2 cellular contexts compared by ENCODE assay signal in genomic region chr5:180235077-180235476, GRCh38.
TF ChIP-seq lines count a peak whose summit lies in the region.

No MANE protein-coding gene starts in this region.

TF ChIP-seq in liver, 16 proteins besides CTCF, POLR2A, EP300 and RAD21 (continued from another document):
- TF ChIP-seq REST (IDR thresholded peaks at IDR 0.05) (no peak), YY1 (IDR thresholded peaks at IDR 0.05) (no peak), HNF4A (conservative IDR thresholded peaks at IDR 0.05) (no peak), TAF1 (conservative IDR thresholded peaks at IDR 0.05) (no peak), FOXA2 (IDR thresholded peaks at IDR 0.05) (no peak), JUND (IDR thresholded peaks at IDR 0.05) (no peak), NR2F2 (IDR thresholded peaks at IDR 0.05) (no peak), SP1 (IDR thresholded peaks at IDR 0.05) (no peak), MAX (IDR thresholded peaks at IDR 0.05) (no peak), GABPA (IDR thresholded peaks at IDR 0.05 in 1 of 2, conservative IDR thresholded peaks at IDR 0.05 in 1 of 2) (no peak), EGR1 (IDR thresholded peaks at IDR 0.05; ENCODE audit: low read depth in 2 of 2) (no peak), HNF4G (IDR thresholded peaks at IDR 0.05) (no peak), FOXA1 (IDR thresholded peaks at IDR 0.05) (no peak)
- TF ChIP-seq, protein P1, sequence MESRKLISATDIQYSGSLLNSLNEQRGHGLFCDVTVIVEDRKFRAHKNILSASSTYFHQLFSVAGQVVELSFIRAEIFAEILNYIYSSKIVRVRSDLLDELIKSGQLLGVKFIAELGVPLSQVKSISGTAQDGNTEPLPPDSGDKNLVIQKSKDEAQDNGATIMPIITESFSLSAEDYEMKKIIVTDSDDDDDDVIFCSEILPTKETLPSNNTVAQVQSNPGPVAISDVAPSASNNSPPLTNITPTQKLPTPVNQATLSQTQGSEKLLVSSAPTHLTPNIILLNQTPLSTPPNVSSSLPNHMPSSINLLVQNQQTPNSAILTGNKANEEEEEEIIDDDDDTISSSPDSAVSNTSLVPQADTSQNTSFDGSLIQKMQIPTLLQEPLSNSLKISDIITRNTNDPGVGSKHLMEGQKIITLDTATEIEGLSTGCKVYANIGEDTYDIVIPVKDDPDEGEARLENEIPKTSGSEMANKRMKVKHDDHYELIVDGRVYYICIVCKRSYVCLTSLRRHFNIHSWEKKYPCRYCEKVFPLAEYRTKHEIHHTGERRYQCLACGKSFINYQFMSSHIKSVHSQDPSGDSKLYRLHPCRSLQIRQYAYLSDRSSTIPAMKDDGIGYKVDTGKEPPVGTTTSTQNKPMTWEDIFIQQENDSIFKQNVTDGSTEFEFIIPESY (IDR thresholded peaks at IDR 0.05), result no peak

TF ChIP-seq in SK-N-SH treated with all-trans-retinoic acid at 6 μM for 48 hours, 23 proteins besides CTCF, POLR2A, EP300 and RAD21 (continued from another document):
- TF ChIP-seq, protein P2, sequence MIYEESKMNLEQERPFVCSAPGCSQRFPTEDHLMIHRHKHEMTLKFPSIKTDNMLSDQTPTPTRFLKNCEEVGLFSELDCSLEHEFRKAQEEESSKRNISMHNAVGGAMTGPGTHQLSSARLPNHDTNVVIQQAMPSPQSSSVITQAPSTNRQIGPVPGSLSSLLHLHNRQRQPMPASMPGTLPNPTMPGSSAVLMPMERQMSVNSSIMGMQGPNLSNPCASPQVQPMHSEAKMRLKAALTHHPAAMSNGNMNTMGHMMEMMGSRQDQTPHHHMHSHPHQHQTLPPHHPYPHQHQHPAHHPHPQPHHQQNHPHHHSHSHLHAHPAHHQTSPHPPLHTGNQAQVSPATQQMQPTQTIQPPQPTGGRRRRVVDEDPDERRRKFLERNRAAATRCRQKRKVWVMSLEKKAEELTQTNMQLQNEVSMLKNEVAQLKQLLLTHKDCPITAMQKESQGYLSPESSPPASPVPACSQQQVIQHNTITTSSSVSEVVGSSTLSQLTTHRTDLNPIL (CRISPR knock-in tag; IDR thresholded peaks at IDR 0.05; ENCODE audit: low read depth), result no peak
- no peak for TF ChIP-seq TOX (CRISPR knock-in tag; IDR thresholded peaks at IDR 0.05; ENCODE audit: borderline replicate concordance)
